Comparison of ENCODE assay signal across 8 cellular contexts in the genomic region with DNA sequence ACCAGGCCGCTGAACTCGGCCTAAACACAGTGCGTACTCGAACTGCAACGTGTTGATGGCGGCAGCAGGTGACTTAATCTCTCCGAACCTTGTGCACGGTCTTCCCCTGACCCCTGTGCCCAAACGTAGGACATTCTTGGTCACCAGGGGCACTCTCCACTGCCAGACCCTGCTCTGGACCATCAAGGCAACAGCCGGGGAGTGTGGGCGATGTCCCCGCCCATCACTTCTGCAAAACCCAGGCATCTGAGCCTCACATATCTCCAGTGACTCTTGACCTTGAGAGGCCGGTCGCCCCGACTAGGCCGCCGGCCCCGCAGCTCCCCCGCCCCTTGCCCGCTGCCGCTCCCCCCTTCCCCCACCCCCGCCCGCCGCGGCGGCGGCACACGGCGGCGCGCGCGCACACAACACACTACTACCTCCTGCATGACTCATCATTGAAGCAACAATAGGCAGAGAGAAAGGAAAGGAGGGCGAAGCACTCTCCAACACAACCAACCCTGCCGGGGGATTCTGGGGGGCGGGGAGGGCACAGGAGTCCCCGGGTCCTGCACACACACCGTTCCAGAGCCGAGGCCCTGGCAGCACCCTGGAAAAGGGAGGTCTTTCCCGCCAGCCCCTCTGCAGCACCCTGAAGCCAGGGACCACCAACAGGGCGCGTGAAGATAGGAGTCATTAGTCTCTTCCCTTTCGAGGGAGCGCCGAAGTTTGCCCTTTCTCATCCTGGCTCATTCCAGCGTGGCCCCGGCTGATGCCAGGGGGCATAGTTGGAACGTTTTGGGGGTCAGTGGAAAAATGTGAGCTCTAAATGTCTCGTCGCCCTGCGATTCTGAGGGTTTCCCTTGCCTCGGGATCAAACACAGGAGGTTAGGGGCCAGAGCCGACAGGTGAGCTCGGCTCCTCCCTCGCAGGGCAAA. TPM values are rescaled to one million over a fixed set of nuclear protein-coding genes. Genes with fewer than 3 reads are reported as not detected.
DNase-seq lines count a peak whose midpoint lies in the region; ATAC-seq and TF ChIP-seq lines count a peak whose summit lies in the region.

No MANE protein-coding gene starts in this region.

- no peaks in the 10 kb centered on the region for H3K9me3 ChIP-seq in lower lobe of right lung

- intact Hi-C loops in dorsolateral prefrontal cortex (cut with DNase I) (loop anchor here (5.0 kb wide), 2 partner anchors 62 to 193 kb away; a partner anchor contains a TSS), lower lobe of right lung (cut with DNase I) (no loop called here)

- H3K4me1 ChIP-seq in lower lobe of right lung = peaks cover 72% of the 10 kb centered on the region

- H3K27ac ChIP-seq in dorsolateral prefrontal cortex (peak overlapping the region; percentile 84 to 100 (median 97)), lower lobe of right lung (peak overlapping the region; percentile 100)

- CTCF ChIA-PET in activated CD4-positive, alpha-beta memory T cell treated with anti-CD3 and anti-CD28 coated beads, Interleukin-2, amount 10 ng/mL, durations not matched to agents 7 days and 5 days (lab: Charles Lee) = interaction anchor here (0.7 to 11.2 kb wide), 3 partner anchors 17 to 154 kb away, joined by 4 to 80 read pairs (median 7); no protein-coding TSS in a partner anchor

- TF ChIP-seq CTCF in GM12875 (IDR thresholded peaks at IDR 0.05; ENCODE audit: borderline replicate concordance, insufficient read depth, low read depth, low read length) (no peak), dorsolateral prefrontal cortex (IDR thresholded peaks at IDR 0.05 in 54 of 56, conservative IDR thresholded peaks at IDR 0.05 in 2 of 56; ENCODE audit: low read depth in 1 of 56, partially characterized antibody in 56 of 56) (no peak), lower lobe of right lung (IDR thresholded peaks at IDR 0.05) (no peak)

- DNase-seq in NCI-H460 (ENCODE audit: extremely low read depth, low read depth) (peak; percentile 51), dorsolateral prefrontal cortex (peak in 1 of 10 donors; percentile 47), lower lobe of right lung (peak; percentile 84), NCI-H524 (lab: John Stamatoyannopoulos, UW) (no peak)
- peak; percentile 68 for DNase-seq in activated CD4-positive, alpha-beta memory T cell treated with anti-CD3 and anti-CD28 coated beads, Interleukin-2, amount 10 ng/mL, durations not matched to agents 7 days and 5 days
- peak; percentile 66 for DNase-seq in stimulated activated CD8-positive, alpha-beta memory T cell treated with anti-CD3 and anti-CD28 coated beads, Interleukin-4, amount 100 ng/mL, for 48 hours

- no peaks in the 10 kb centered on the region for H3K36me3 ChIP-seq in lower lobe of right lung

- peak overlapping the region; percentile 97 for H3K4me3 Mint-ChIP-seq in activated CD4-positive, alpha-beta memory T cell treated with anti-CD3 and anti-CD28 coated beads, Interleukin-2, amount 10 ng/mL, durations not matched to agents 7 days and 5 days

- peaks cover 63% of the 10 kb centered on the region for H3K4me1 Mint-ChIP-seq in activated CD4-positive, alpha-beta memory T cell treated with anti-CD3 and anti-CD28 coated beads, Interleukin-2, amount 10 ng/mL, durations not matched to agents 7 days and 5 days

- H3K27me3 Mint-ChIP-seq in activated CD4-positive, alpha-beta memory T cell treated with anti-CD3 and anti-CD28 coated beads, Interleukin-2, amount 10 ng/mL, durations not matched to agents 7 days and 5 days = no peaks in the 10 kb centered on the region

- no peaks in the 10 kb centered on the region for H3K9me3 Mint-ChIP-seq in activated CD4-positive, alpha-beta memory T cell treated with anti-CD3 and anti-CD28 coated beads, Interleukin-2, amount 10 ng/mL, durations not matched to agents 7 days and 5 days

- POLR2A ChIA-PET in activated CD4-positive, alpha-beta memory T cell treated with anti-CD3 and anti-CD28 coated beads, Interleukin-2, amount 10 ng/mL, durations not matched to agents 7 days and 5 days (lab: Charles Lee) = interaction anchor here (0.5 to 9.4 kb wide), 14 partner anchors 7 to 1745 kb away, joined by 3 to 166 read pairs (median 4); a partner anchor contains a TSS

- peak overlapping the region; percentile 70 for H3K4me3 ChIP-seq in GM12875 (ENCODE audit: low read depth, low read length)
- peak overlapping the region; percentile 67 to 100 (median 96) for H3K4me3 ChIP-seq in dorsolateral prefrontal cortex
- H3K4me3 ChIP-seq in lower lobe of right lung = peak overlapping the region; percentile 99

- peak overlapping the region; percentile 99 for H3K27ac Mint-ChIP-seq in activated CD4-positive, alpha-beta memory T cell treated with anti-CD3 and anti-CD28 coated beads, Interleukin-2, amount 10 ng/mL, durations not matched to agents 7 days and 5 days

- peaks cover 2% of the 10 kb centered on the region for H3K36me3 Mint-ChIP-seq in activated CD4-positive, alpha-beta memory T cell treated with anti-CD3 and anti-CD28 coated beads, Interleukin-2, amount 10 ng/mL, durations not matched to agents 7 days and 5 days (ENCODE audit: low read depth)

- ATAC-seq in lower lobe of right lung (peak in 1 of 2 donors; percentile 3), GM21576 (IDR thresholded peaks at IDR 0.05; ENCODE audit: unreplicated experiment) (no peak)

- no peaks in the 10 kb centered on the region for H3K27me3 ChIP-seq in dorsolateral prefrontal cortex
- H3K27me3 ChIP-seq in lower lobe of right lung (ENCODE audit: low read depth) = no peaks in the 10 kb centered on the region

RNA-seq across cellular contexts. Expression of a gene that starts 1.9 kb away (rescaled TPM):
- 8.0 and 10.1 TPM in 2 replicates for total RNA-seq in NCI-H460 (2014; rRNA removed; shearing (Covaris generic))
- 21.5 and 27.3 TPM in 2 replicates for polyA plus RNA-seq in NCI-H460 (2014; cell fraction: nucleus; rRNA removed)
- 10 to 100 TPM; 29.1 to 29.9 TPM for total RNA-seq in activated CD4-positive, alpha-beta memory T cell treated with anti-CD3 and anti-CD28 coated beads, Interleukin-2, amount 10 ng/mL, durations not matched to agents 7 days and 5 days
- total RNA-seq in dorsolateral prefrontal cortex (10 to 100 TPM; 32.2 to 70.3 (median 43.0) TPM), lower lobe of right lung (32.6 TPM)

Comparison
In these comparisons a context has a peak if more than half of its experiments do, and no peak if none do; other contexts are left out.
1. DNase-seq: peak in NCI-H460 (single experiment), activated CD4-positive, alpha-beta memory T cell treated with anti-CD3 and anti-CD28 coated beads, Interleukin-2, amount 10 ng/mL, durations not matched to agents 7 days and 5 days (single experiment), lower lobe of right lung (single experiment) and stimulated activated CD8-positive, alpha-beta memory T cell treated with anti-CD3 and anti-CD28 coated beads, Interleukin-4, amount 100 ng/mL, for 48 hours (single experiment); none in NCI-H524 (0 of 2).
2. Peak in every context shown above with its lines, with median percentiles within 50 percentile points of each other: H3K4me3 ChIP-seq.